21 cellular contexts compared by ENCODE assay signal in the genomic region with DNA sequence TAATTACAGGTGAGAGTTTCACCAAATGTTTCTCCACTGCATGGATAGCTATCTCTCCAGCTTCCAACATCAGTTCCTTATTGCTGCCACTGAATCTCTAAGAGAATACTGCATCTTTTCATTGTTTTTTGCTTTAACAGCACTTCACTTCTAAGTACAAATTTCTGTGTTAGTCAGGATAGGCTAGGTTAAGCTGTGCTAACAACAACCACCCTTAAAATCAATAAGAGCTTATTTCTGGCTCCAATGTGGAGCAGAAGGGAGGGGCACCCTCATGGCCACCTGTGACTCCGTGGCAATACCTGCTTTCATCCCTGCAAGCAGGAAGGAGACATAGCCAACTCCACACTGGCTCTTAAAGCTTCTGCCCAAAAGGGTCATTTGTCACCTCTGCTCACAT. TPM values are rescaled to one million over a fixed set of nuclear protein-coding genes. Genes with fewer than 3 reads are reported as not detected.
"Had no signal": no experiment of that assay in that cellular context is flagged by ENCODE, and none has a peak within 500 bp of the region (broad histone marks: within the 10 kb centered on the region; RNA-seq: fewer than 3 reads in every experiment).

No MANE protein-coding gene starts in this region.

- ATAC-seq: activated T-cell treated with anti-CD3 and anti-CD28 coated beads, Interleukin-2, amount 50 U/mL, for 72 hours; foreskin keratinocyte; natural killer cell; stimulated activated naive B cell treated with anti-CD40 and anti-IgM and Interleukin-4, amounts not matched to agents 10 μg/mL and 1 μg/mL and 100 μg/mL, for 72 hours; T-helper 17 cell had no signal

- H3K36me3 ChIP-seq: pancreas, sigmoid colon, upper lobe of left lung had no signal

- H3K9me3 ChIP-seq: pancreas, testis had no signal

- H3K27me3 ChIP-seq: body of pancreas, pancreas, sigmoid colon, testis, upper lobe of left lung had no signal

- DNase-seq: activated CD4-positive, alpha-beta memory T cell treated with anti-CD3 and anti-CD28 coated beads for 36 hours; activated CD4-positive, alpha-beta T cell treated with anti-CD3 and anti-CD28 coated beads for 48 hours; activated effector memory CD4-positive, alpha-beta T cell treated with Interleukin-2 at 50 U/mL for 16 hours; activated naive CD4-positive, alpha-beta T cell treated with anti-CD3 and anti-CD28 coated beads for 36 hours; activated naive CD8-positive, alpha-beta T cell treated with anti-CD3 and anti-CD28 coated beads, Interleukin-2, amount 10 ng/mL, durations not matched to agents 7 days and 5 days; activated T-cell treated with anti-CD3 and anti-CD28 coated beads, Interleukin-2, amount 50 U/mL, for 72 hours; body of pancreas; dermis blood vessel endothelial cell; effector CD8-positive, alpha-beta T cell; foreskin keratinocyte; kidney; natural killer cell; pancreas; sigmoid colon; stimulated activated CD4-positive, alpha-beta T cell treated with anti-CD3 and anti-CD28 coated beads, Interleukin-2, amount 100 ng/mL, for 48 hours; stimulated activated CD8-positive, alpha-beta memory T cell treated with anti-CD3 and anti-CD28 coated beads, Interleukin-4, amount 100 ng/mL, for 48 hours; stimulated activated naive B cell treated with anti-CD40 and anti-IgM and Interleukin-4, amounts not matched to agents 10 μg/mL and 1 μg/mL and 100 μg/mL, for 72 hours; SW 1271; T-helper 17 cell; testis; upper lobe of left lung had no signal

- H3K36me3 Mint-ChIP-seq: activated CD4-positive, alpha-beta memory T cell treated with anti-CD3 and anti-CD28 coated beads for 36 hours; activated naive CD8-positive, alpha-beta T cell treated with anti-CD3 and anti-CD28 coated beads, Interleukin-2, amount 10 ng/mL, durations not matched to agents 7 days and 5 days; natural killer cell; stimulated activated naive B cell treated with anti-CD40 and anti-IgM and Interleukin-4, amounts not matched to agents 10 μg/mL and 1 μg/mL and 100 μg/mL, for 72 hours had no signal

- FAIRE-seq: kidney, pancreas had no signal

- H3K27ac Mint-ChIP-seq: activated CD4-positive, alpha-beta memory T cell treated with anti-CD3 and anti-CD28 coated beads for 36 hours; activated naive CD4-positive, alpha-beta T cell treated with anti-CD3 and anti-CD28 coated beads for 36 hours; activated naive CD8-positive, alpha-beta T cell treated with anti-CD3 and anti-CD28 coated beads, Interleukin-2, amount 10 ng/mL, durations not matched to agents 7 days and 5 days; activated T-cell treated with anti-CD3 and anti-CD28 coated beads, Interleukin-2, amount 50 U/mL, for 72 hours; natural killer cell; stimulated activated naive B cell treated with anti-CD40 and anti-IgM and Interleukin-4, amounts not matched to agents 10 μg/mL and 1 μg/mL and 100 μg/mL, for 72 hours; T-helper 17 cell had no signal

- H3K27ac ChIP-seq: body of pancreas, foreskin keratinocyte, pancreas, upper lobe of left lung had no signal

- H3K4me1 ChIP-seq: body of pancreas, foreskin keratinocyte, upper lobe of left lung had no signal

- H3K9me3 Mint-ChIP-seq: activated CD4-positive, alpha-beta memory T cell treated with anti-CD3 and anti-CD28 coated beads for 36 hours; natural killer cell had no signal

- H3K4me3 ChIP-seq: body of pancreas, pancreas, sigmoid colon, testis, upper lobe of left lung had no signal

- H3K4me3 Mint-ChIP-seq: activated CD4-positive, alpha-beta memory T cell treated with anti-CD3 and anti-CD28 coated beads for 36 hours; activated naive CD4-positive, alpha-beta T cell treated with anti-CD3 and anti-CD28 coated beads for 36 hours; activated naive CD8-positive, alpha-beta T cell treated with anti-CD3 and anti-CD28 coated beads, Interleukin-2, amount 10 ng/mL, durations not matched to agents 7 days and 5 days; activated T-cell treated with anti-CD3 and anti-CD28 coated beads, Interleukin-2, amount 50 U/mL, for 72 hours; natural killer cell; stimulated activated naive B cell treated with anti-CD40 and anti-IgM and Interleukin-4, amounts not matched to agents 10 μg/mL and 1 μg/mL and 100 μg/mL, for 72 hours; T-helper 17 cell had no signal

- H3K4me1 Mint-ChIP-seq: activated naive CD8-positive, alpha-beta T cell treated with anti-CD3 and anti-CD28 coated beads, Interleukin-2, amount 10 ng/mL, durations not matched to agents 7 days and 5 days; natural killer cell; stimulated activated naive B cell treated with anti-CD40 and anti-IgM and Interleukin-4, amounts not matched to agents 10 μg/mL and 1 μg/mL and 100 μg/mL, for 72 hours; T-helper 17 cell had no signal

RNA-seq across cellular contexts. Expression of a gene that starts 36.4 kb away (rescaled TPM):
- total RNA-seq: activated naive CD4-positive, alpha-beta T cell treated with anti-CD3 and anti-CD28 coated beads for 36 hours; activated naive CD8-positive, alpha-beta T cell treated with anti-CD3 and anti-CD28 coated beads, Interleukin-2, amount 10 ng/mL, durations not matched to agents 7 days and 5 days; T-helper 17 cell had no signal
